ENCODE assay signal across 8 cellular contexts in the genomic region with DNA sequence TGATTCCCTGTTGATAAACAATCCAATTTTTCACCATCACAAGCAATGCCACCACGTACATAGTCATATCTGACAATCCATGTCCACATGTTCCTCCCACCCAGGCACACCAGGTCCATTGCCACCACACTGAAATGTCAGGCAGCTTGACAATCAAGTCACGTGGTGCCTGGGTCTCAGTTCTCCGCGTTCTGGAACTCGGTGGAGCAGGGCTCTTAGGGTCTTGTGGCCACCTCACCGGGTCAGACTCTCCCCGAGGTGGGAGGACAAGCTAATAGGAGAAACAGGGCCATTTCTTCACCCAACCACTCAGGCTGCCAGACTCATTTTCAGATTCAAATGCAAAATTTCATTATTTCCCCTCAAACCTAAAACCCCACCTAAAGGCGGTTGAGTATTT.
A peak's percentile ranks its signal among the peaks of the same experiment; 100 is the strongest.
DNase-seq lines count a peak whose midpoint lies in the region; ATAC-seq and TF ChIP-seq lines count a peak whose summit lies in the region.

No MANE protein-coding gene starts in this region.

- H3K4me1 ChIP-seq in IMR-90 (ENCODE audit: control insufficient read depth, insufficient read depth, low read length) (peaks cover 12% of the 10 kb centered on the region), stomach smooth muscle (ENCODE audit: control insufficient read depth, insufficient read depth, low read length) (peaks cover 15% of the 10 kb centered on the region)

- in situ Hi-C loops in IMR-90 (cut with MboI; ENCODE audit: low sequenced_read_pairs): no loop called here

- 0 out of 4 replicates have a peak, but pooled peaks cover 0 to 2% of the 10 kb centered on the region in 2 experiments for H3K79me1 ChIP-seq in IMR-90 (ENCODE audit: low read depth in 1 of 2, low read length in 2 of 2)

- peaks cover 7% of the 10 kb centered on the region for H3K36me3 Mint-ChIP-seq in mesothelial cell of epicardium

- H3K27ac ChIP-seq in IMR-90 (ENCODE audit: insufficient read depth, low read length) (peak overlapping the region; percentile 82), dorsolateral prefrontal cortex (peak overlapping the region in 58 of 59 donors; percentile 54 to 99 (median 94)), stomach smooth muscle (ENCODE audit: low read length) (peak overlapping the region; percentile 93)

- H4K8ac ChIP-seq in IMR-90 (ENCODE audit: low read depth in 2 of 2, low read length in 2 of 2): peak overlapping the region; percentile 84 to 99

- H2AFZ ChIP-seq in IMR-90 (replicated peaks; ENCODE audit: low read length, poor library complexity): peak overlapping the region; percentile 93

- H3K9me3 ChIP-seq in IMR-90 (ENCODE audit: control insufficient read depth, insufficient read depth, low read length): peaks cover 3% of the 10 kb centered on the region; the same call in 1 of the 2 replicates
- no peaks in the 10 kb centered on the region for H3K9me3 ChIP-seq in stomach smooth muscle (ENCODE audit: control insufficient read depth in 2 of 2, low read length in 2 of 2)

- TF ChIP-seq RAD21 in IMR-90 (IDR thresholded peaks at IDR 0.05; ENCODE audit: low read length): no peak

- H3K4ac ChIP-seq in IMR-90 (ENCODE audit: low read depth, low read length): peak overlapping the region; percentile 90

- peaks cover 4% of the 10 kb centered on the region for H3K27me3 Mint-ChIP-seq in mesothelial cell of epicardium (ENCODE audit: low read depth)

- no peak overlapping the region for H2AK9ac ChIP-seq in IMR-90 (replicated peaks; ENCODE audit: low read depth, low read length, poor library complexity)

- peaks cover 21% of the 10 kb centered on the region for H3K4me1 Mint-ChIP-seq in mesothelial cell of epicardium

- H2BK20ac ChIP-seq in IMR-90 (ENCODE audit: low read depth, low read length): peak overlapping the region; percentile 50

- H4K91ac ChIP-seq in IMR-90 (ENCODE audit: insufficient read depth, low read depth, low read length): peak overlapping the region; percentile 79

- peak overlapping the region; percentile 91 for H2AK5ac ChIP-seq in IMR-90 (ENCODE audit: low read depth, low read length)

- peak overlapping the region; percentile 71 for H3K18ac ChIP-seq in IMR-90 (ENCODE audit: low read depth, low read length)

- H2BK15ac ChIP-seq in IMR-90 (ENCODE audit: low read depth, low read length): peak overlapping the region; percentile 98; the same call in 2 of the 3 replicates

- peaks cover 5% of the 10 kb centered on the region for H3K9me1 ChIP-seq in IMR-90 (ENCODE audit: insufficient read depth, low read length)

- peak overlapping the region; percentile 98 for H3K27ac Mint-ChIP-seq in mesothelial cell of epicardium

- ATAC-seq in IMR-90 (ENCODE audit: low read depth) (no peak), HG03378 (IDR thresholded peaks at IDR 0.05; ENCODE audit: unreplicated experiment) (no peak)

- dilution Hi-C loops in IMR-90 (cut with HindIII; ENCODE audit: low sequenced_read_pairs, unreplicated experiment): no loop called here

- peak overlapping the region; percentile 66 for H3K14ac ChIP-seq in IMR-90 (replicated peaks; ENCODE audit: low read depth, low read length)

- peak overlapping the region; percentile 85 for H4K5ac ChIP-seq in IMR-90 (ENCODE audit: low read depth, low read length)

- H3K56ac ChIP-seq in IMR-90 (ENCODE audit: extremely low read depth, insufficient read depth, low read length): peak overlapping the region; percentile 54; the same call in 1 of the 2 replicates

- no peak for TF ChIP-seq POLR2A in IMR-90 (IDR thresholded peaks at IDR 0.05; ENCODE audit: low read depth, low read length)

- H2BK5ac ChIP-seq in IMR-90 (ENCODE audit: low read depth, low read length, poor library complexity, severe bottlenecking): peak overlapping the region; percentile 59

- DNase-seq in IMR-90 (no peak), dorsolateral prefrontal cortex (peak in 3 of 10 donors; percentile 4 to 42 (median 16)), mesothelial cell of epicardium (ENCODE audit: low spot score in 2 of 2, unreplicated experiment in 2 of 2) (no peak), epidermal melanocyte (ENCODE audit: insufficient read length, low spot score) (no peak), DMS53 (lab: John Stamatoyannopoulos, UW) (no peak), GDM1 (lab: John Stamatoyannopoulos, UW) (no peak)

- H3K4me3 ChIP-seq in IMR-90 (ENCODE audit: insufficient read depth, low read depth, low read length): no peak overlapping the region
- peak overlapping the region in 56 of 59 donors; percentile 8 to 73 (median 58) for H3K4me3 ChIP-seq in dorsolateral prefrontal cortex
- peak overlapping the region; percentile 17 to 69 for H3K4me3 ChIP-seq in stomach smooth muscle (ENCODE audit: low read length in 2 of 2)

- no peaks in the 10 kb centered on the region for H4K20me1 ChIP-seq in IMR-90 (ENCODE audit: insufficient read depth, low read length)

- H3K9me3 Mint-ChIP-seq in mesothelial cell of epicardium: peaks cover 14% of the 10 kb centered on the region

- WGBS in IMR-90 (ENCODE audit: extremely low coverage in 2 of 2, insufficient read length in 1 of 2), 2 experiments: no CpG with 5 or more reads among the region's 8 CpGs

- TF ChIP-seq CTCF in IMR-90 (conservative IDR thresholded peaks at IDR 0.05; ENCODE audit: low read depth, low read length) (no peak), dorsolateral prefrontal cortex (IDR thresholded peaks at IDR 0.05 in 54 of 56, conservative IDR thresholded peaks at IDR 0.05 in 2 of 56; ENCODE audit: low read depth in 1 of 56, partially characterized antibody in 56 of 56) (no peak), mesothelial cell of epicardium (IDR thresholded peaks at IDR 0.05; ENCODE audit: unreplicated experiment) (no peak)

- peak overlapping the region; percentile 49; the same call in 1 of the 2 replicates for H3K4me2 ChIP-seq in IMR-90 (ENCODE audit: low read depth, low read length)

- H3K4me3 Mint-ChIP-seq in mesothelial cell of epicardium: peak overlapping the region; percentile 69

- CTCF ChIA-PET in IMR-90 (lab: Yijun Ruan, JAX): no interaction called here

- BruUV-seq in IMR-90 (replicated peaks; lab: Mats Ljungman, UMichigan): no TSS peak

- H3K27me3 ChIP-seq in IMR-90 (ENCODE audit: control insufficient read depth, insufficient read depth, low read length) (no peaks in the 10 kb centered on the region), dorsolateral prefrontal cortex (no peaks in the 10 kb centered on the region), stomach smooth muscle (ENCODE audit: control insufficient read depth in 1 of 2, insufficient read depth in 2 of 2, low read length in 2 of 2) (no peaks in the 10 kb centered on the region)

- H3K36me3 ChIP-seq in IMR-90 (ENCODE audit: control insufficient read depth, insufficient read depth, low read length) (no peaks in the 10 kb centered on the region), stomach smooth muscle (ENCODE audit: control insufficient read depth in 2 of 2, insufficient read depth in 2 of 2, low read length in 2 of 2) (no peaks in the 10 kb centered on the region)

- H3K23ac ChIP-seq in IMR-90 (ENCODE audit: low read depth, low read length): peak overlapping the region; percentile 74

- peak overlapping the region; percentile 84 for H2BK120ac ChIP-seq in IMR-90 (ENCODE audit: low read depth, low read length)

- intact Hi-C loops in IMR-90 (cut with micrococcal nuclease) (loop anchor here (1.0 kb wide), 1 partner anchor 201 kb away; the partner anchor contains the start of gene GAS1), dorsolateral prefrontal cortex (cut with DNase I) (loop anchor here (1.0 to 5.0 kb wide), 5 partner anchors 41 to 202 kb away; partner anchors contain the start of gene GAS1 (in 1 of the 2))

- H3K9ac ChIP-seq in IMR-90 (ENCODE audit: low read depth, low read length): peak overlapping the region; percentile 55
- peak overlapping the region; percentile 70 to 79 for H3K9ac ChIP-seq in stomach smooth muscle (ENCODE audit: low read length in 2 of 2)

- POLR2A ChIA-PET in IMR-90 (lab: Charles Lee; ENCODE audit: unreplicated experiment): no interaction called here

TF ChIP-seq in IMR-90, 13 proteins besides CTCF, POLR2A, EP300 and RAD21:
- TF ChIP-seq BHLHE40 (IDR thresholded peaks at IDR 0.05; ENCODE audit: low read depth, low read length): no peak
- TF ChIP-seq CEBPB (IDR thresholded peaks at IDR 0.05; ENCODE audit: low read depth, low read length): no peak
- TF ChIP-seq FOS (IDR thresholded peaks at IDR 0.05; ENCODE audit: low read depth, low read length): no peak
- no peak for TF ChIP-seq SMC3 (IDR thresholded peaks at IDR 0.05; ENCODE audit: low read depth, low read length)
- no peak for TF ChIP-seq RCOR1 (IDR thresholded peaks at IDR 0.05; ENCODE audit: insufficient replicate concordance, low read length)
- no peak for TF ChIP-seq ELK1 (IDR thresholded peaks at IDR 0.05; ENCODE audit: borderline replicate concordance, low read depth, low read length)
- no peak for TF ChIP-seq MXI1 (IDR thresholded peaks at IDR 0.05; ENCODE audit: borderline replicate concordance, low read depth, low read length)
- TF ChIP-seq MAFK (IDR thresholded peaks at IDR 0.05; ENCODE audit: low read depth, low read length): no peak
- no peak for TF ChIP-seq RFX5 (IDR thresholded peaks at IDR 0.05; ENCODE audit: low read depth, low read length)
- TF ChIP-seq, protein P1, sequence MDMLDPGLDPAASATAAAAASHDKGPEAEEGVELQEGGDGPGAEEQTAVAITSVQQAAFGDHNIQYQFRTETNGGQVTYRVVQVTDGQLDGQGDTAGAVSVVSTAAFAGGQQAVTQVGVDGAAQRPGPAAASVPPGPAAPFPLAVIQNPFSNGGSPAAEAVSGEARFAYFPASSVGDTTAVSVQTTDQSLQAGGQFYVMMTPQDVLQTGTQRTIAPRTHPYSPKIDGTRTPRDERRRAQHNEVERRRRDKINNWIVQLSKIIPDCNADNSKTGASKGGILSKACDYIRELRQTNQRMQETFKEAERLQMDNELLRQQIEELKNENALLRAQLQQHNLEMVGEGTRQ (IDR thresholded peaks at IDR 0.05; ENCODE audit: low read depth, low read length): no peak
- TF ChIP-seq MAZ (IDR thresholded peaks at IDR 0.05; ENCODE audit: borderline replicate concordance, low read depth, low read length): no peak
- no peak for TF ChIP-seq NFE2L2 (IDR thresholded peaks at IDR 0.05; ENCODE audit: low read depth, low read length)
- TF ChIP-seq CHD1 (IDR thresholded peaks at IDR 0.05; ENCODE audit: low read depth, low read length): no peak
